Comparison of ENCODE assay signal across 12 cellular contexts in the genomic region with DNA sequence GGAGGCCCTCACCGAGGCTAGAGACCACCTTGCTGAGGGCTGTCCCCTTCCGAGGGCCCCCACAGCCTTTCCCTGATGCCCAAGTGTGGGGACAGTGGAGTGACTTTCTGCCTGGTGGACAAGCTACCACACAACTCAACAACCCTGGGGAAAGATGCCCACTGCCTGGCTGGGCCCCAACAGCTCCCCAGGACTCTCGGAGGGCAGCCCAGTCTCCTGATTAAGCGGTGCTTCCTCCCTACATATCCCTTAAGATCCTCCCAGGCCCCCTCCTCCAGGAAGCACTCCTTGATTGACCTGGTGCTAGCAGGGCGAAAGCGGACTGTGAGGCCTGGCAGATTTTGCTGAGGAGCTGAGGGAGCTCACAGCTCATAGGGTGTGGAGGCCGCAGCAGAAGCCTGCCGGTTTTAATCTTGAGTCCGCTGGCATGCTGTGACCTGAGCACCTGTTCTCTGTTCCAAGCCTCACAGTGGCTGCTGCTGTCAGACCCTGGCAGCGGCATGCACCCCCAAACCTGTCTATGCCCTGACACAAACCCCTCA. TPM values are rescaled to one million over a fixed set of nuclear protein-coding genes. Genes with fewer than 3 reads are reported as not detected.
A peak's percentile ranks its signal among the peaks of the same experiment; 100 is the strongest.
DNase-seq lines count a peak whose midpoint lies in the region; ATAC-seq and TF ChIP-seq lines count a peak whose summit lies in the region.
"Had no signal": no experiment of that assay in that cellular context is flagged by ENCODE, and none has a peak within 500 bp of the region (broad histone marks: within the 10 kb centered on the region; RNA-seq: fewer than 3 reads in every experiment).

No MANE protein-coding gene starts in this region.

- peaks cover 24% of the 10 kb centered on the region for H3K36me3 Mint-ChIP-seq in activated CD4-positive, alpha-beta T cell treated with anti-CD3 and anti-CD28 coated beads, Interleukin-2, amount 10 ng/mL, durations not matched to agents 24 days and 14 days (ENCODE audit: low read depth)
- peaks cover 3% of the 10 kb centered on the region; the same call in 1 of the 2 replicates for H3K36me3 Mint-ChIP-seq in WTC11

- ATAC-seq in psoas muscle (no peak), HG02840 (IDR thresholded peaks at IDR 0.05; ENCODE audit: low FRiP score, unreplicated experiment) (no peak), WTC11 (no peak)
- ATAC-seq: stimulated activated naive B cell treated with anti-CD40 and anti-IgM and Interleukin-4, amounts not matched to agents 10 μg/mL and 1 μg/mL and 100 μg/mL, for 72 hours had no signal

- H3K36me3 ChIP-seq in Karpas-422 (ENCODE audit: insufficient read depth, low read length) (peaks cover 12% of the 10 kb centered on the region), psoas muscle (ENCODE audit: insufficient read depth in 1 of 2, low read depth in 1 of 2) (peaks cover 0 to 46% of the 10 kb centered on the region in 2 donors)

- H3K4me3 ChIP-seq in Karpas-422 (ENCODE audit: low read length) (peak overlapping the region; percentile 84; the same call in 1 of the 2 replicates), coronary artery (peak overlapping the region; percentile 96), psoas muscle (no peak overlapping the region)

- no peaks in the 10 kb centered on the region for H3K9me3 Mint-ChIP-seq in activated CD4-positive, alpha-beta T cell treated with anti-CD3 and anti-CD28 coated beads, Interleukin-2, amount 10 ng/mL, durations not matched to agents 24 days and 14 days
- no peaks in the 10 kb centered on the region for H3K9me3 Mint-ChIP-seq in WTC11
- H3K9me3 Mint-ChIP-seq: stimulated activated naive B cell treated with anti-CD40 and anti-IgM and Interleukin-4, amounts not matched to agents 10 μg/mL and 1 μg/mL and 100 μg/mL, for 72 hours had no signal

- peak overlapping the region; percentile 90 for H3K27ac ChIP-seq in Karpas-422 (ENCODE audit: low read length)
- H3K27ac ChIP-seq in coronary artery, result peak overlapping the region; percentile 4 to 85
- H3K27ac ChIP-seq in psoas muscle, result no peak overlapping the region
- H3K27ac ChIP-seq: HL-60 had no signal

- H3K4me1 Mint-ChIP-seq in activated CD4-positive, alpha-beta T cell treated with anti-CD3 and anti-CD28 coated beads, Interleukin-2, amount 10 ng/mL, durations not matched to agents 24 days and 14 days, result peaks cover 19% of the 10 kb centered on the region
- H3K4me1 Mint-ChIP-seq in WTC11, result peaks cover 6% of the 10 kb centered on the region

- peak overlapping the region; percentile 39 for H3K4me3 Mint-ChIP-seq in activated CD4-positive, alpha-beta T cell treated with anti-CD3 and anti-CD28 coated beads, Interleukin-2, amount 10 ng/mL, durations not matched to agents 24 days and 14 days
- no peak overlapping the region for H3K4me3 Mint-ChIP-seq in WTC11

- intact Hi-C loops in activated CD4-positive, alpha-beta T cell treated with anti-CD3 and anti-CD28 coated beads, Interleukin-2, amount 10 ng/mL, durations not matched to agents 24 days and 14 days (cut with micrococcal nuclease), result loop anchor here (5.0 to 10.0 kb wide), 2 partner anchors 95 to 662 kb away; a partner anchor contains a TSS
- intact Hi-C loops in psoas muscle (cut with DNase I), result no loop called here

- H3K9me3 ChIP-seq in Karpas-422 (ENCODE audit: low read length), result no peaks in the 10 kb centered on the region
- H3K9me3 ChIP-seq in psoas muscle, result no peaks in the 10 kb centered on the region

- no peak for DNase-seq in activated CD4-positive, alpha-beta T cell treated with anti-CD3 and anti-CD28 coated beads, Interleukin-2, amount 10 ng/mL, durations not matched to agents 24 days and 14 days
- DNase-seq in activated CD4-positive, alpha-beta T cell treated with anti-CD3 and anti-CD28 coated beads, Interleukin-2, amount 50 U/mL, for 4 hours, result no peak
- no peak for DNase-seq in Karpas-422
- DNase-seq in coronary artery (ENCODE audit: low spot score), result no peak
- DNase-seq in psoas muscle, result peak; percentile 13 to 45
- DNase-seq in WTC11 (ENCODE audit: low spot score), result no peak
- DNase-seq in cerebellar nuclear complex (lab: John Stamatoyannopoulos, UW), result no peak
- DNase-seq: NCI-H510A; stimulated activated naive B cell treated with anti-CD40 and anti-IgM and Interleukin-4, amounts not matched to agents 10 μg/mL and 1 μg/mL and 100 μg/mL, for 72 hours had no signal

- CTCF ChIA-PET in WTC11 (lab: Charles Lee), result interaction anchor here (1.0 to 1.6 kb wide), 2 partner anchors 11 to 170 kb away, joined by 3 to 5 read pairs; no protein-coding TSS in a partner anchor

- peak overlapping the region; percentile 96 for H3K4me2 ChIP-seq in Karpas-422 (ENCODE audit: low read depth, low read length, poor library complexity, severe bottlenecking)

- H4K20me1 ChIP-seq in Karpas-422 (ENCODE audit: insufficient read depth, low read depth, low read length), result peaks cover 27% of the 10 kb centered on the region

- no peak overlapping the region for H3K27ac Mint-ChIP-seq in activated CD4-positive, alpha-beta T cell treated with anti-CD3 and anti-CD28 coated beads, Interleukin-2, amount 10 ng/mL, durations not matched to agents 24 days and 14 days
- no peak overlapping the region for H3K27ac Mint-ChIP-seq in WTC11
- H3K27ac Mint-ChIP-seq: stimulated activated naive B cell treated with anti-CD40 and anti-IgM and Interleukin-4, amounts not matched to agents 10 μg/mL and 1 μg/mL and 100 μg/mL, for 72 hours had no signal

- 0 out of 2 replicates have a peak overlapping the region, but pooled peaks have one; percentile 19 for H3K9ac ChIP-seq in Karpas-422 (ENCODE audit: low read length)

- POLR2A ChIA-PET in WTC11 (lab: Charles Lee), result no interaction called here

- no peak overlapping the region for H2AFZ ChIP-seq in Karpas-422 (ENCODE audit: low read length)

- TF ChIP-seq CTCF in coronary artery (IDR thresholded peaks at IDR 0.05), result no peak
- TF ChIP-seq CTCF in psoas muscle (IDR thresholded peaks at IDR 0.05), result no peak
- no peak for TF ChIP-seq CTCF in WTC11 (IDR thresholded peaks at IDR 0.05)

- H3K4me1 ChIP-seq in Karpas-422 (ENCODE audit: low read length) (peaks cover 56% of the 10 kb centered on the region), psoas muscle (peaks cover 8% of the 10 kb centered on the region)

- H3K27me3 ChIP-seq in Karpas-422 (ENCODE audit: low read length) (no peaks in the 10 kb centered on the region), psoas muscle (ENCODE audit: insufficient read depth in 3 of 3, low read length in 2 of 3) (no peaks in the 10 kb centered on the region)

- H3K79me2 ChIP-seq in Karpas-422 (ENCODE audit: low read length), result peaks cover 16% of the 10 kb centered on the region

- H3K9me2 ChIP-seq in Karpas-422 (replicated peaks; ENCODE audit: insufficient read depth, low read length), result no peaks in the 10 kb centered on the region

- H3K27me3 Mint-ChIP-seq in activated CD4-positive, alpha-beta T cell treated with anti-CD3 and anti-CD28 coated beads, Interleukin-2, amount 10 ng/mL, durations not matched to agents 24 days and 14 days, result no peaks in the 10 kb centered on the region
- H3K27me3 Mint-ChIP-seq in WTC11 (ENCODE audit: low read depth), result no peaks in the 10 kb centered on the region
- H3K27me3 Mint-ChIP-seq: stimulated activated naive B cell treated with anti-CD40 and anti-IgM and Interleukin-4, amounts not matched to agents 10 μg/mL and 1 μg/mL and 100 μg/mL, for 72 hours had no signal

- 84 to 92% (median 85%) methylated on average over 10 of the region's 10 CpGs for WGBS in psoas muscle, 3 donors

TF ChIP-seq in WTC11, 78 proteins besides CTCF, POLR2A, EP300 and RAD21 (continues in another document):
- TF ChIP-seq RELA (CRISPR knock-in tag; IDR thresholded peaks at IDR 0.05; ENCODE audit: borderline replicate concordance), result no peak
- TF ChIP-seq KAT7 (CRISPR knock-in tag; IDR thresholded peaks at IDR 0.05; ENCODE audit: borderline replicate concordance), result no peak
- TF ChIP-seq ZNF219 (CRISPR knock-in tag; IDR thresholded peaks at IDR 0.05; ENCODE audit: borderline replicate concordance), result no peak
- no peak for TF ChIP-seq NR2C2 (CRISPR knock-in tag; IDR thresholded peaks at IDR 0.05)
- TF ChIP-seq SOX15 (CRISPR knock-in tag; IDR thresholded peaks at IDR 0.05), result no peak
- TF ChIP-seq FOXP1 (CRISPR knock-in tag; IDR thresholded peaks at IDR 0.05; ENCODE audit: borderline replicate concordance), result no peak

RNA-seq across cellular contexts. Expression of a gene that starts 2.2 kb away (rescaled TPM):
- 68.6 and 69.6 TPM in 2 replicates for total RNA-seq in activated CD4-positive, alpha-beta T cell treated with anti-CD3 and anti-CD28 coated beads, Interleukin-2, amount 10 ng/mL, durations not matched to agents 24 days and 14 days
- total RNA-seq in Karpas-422 (2014; rRNA removed; shearing (Covaris generic); ENCODE audit: low replicate concordance), result 36.4 and 55.4 TPM in 2 replicates
- total RNA-seq in psoas muscle, result 10 to 100 TPM in 1 of 4 donors, 1 to 10 TPM in 3; 4.8 to 11.2 (median 6.4) TPM
- polyA plus RNA-seq in psoas muscle, result 10 to 100 TPM in 1 of 3 donors, 1 to 10 TPM in 2; 4.9 to 11.0 (median 5.7) TPM
- total RNA-seq in WTC11 (2021), result 61.6 to 63.7 TPM (median 61.9 TPM) in 3 replicates

RNA-seq across cellular contexts. Expression of a gene that starts 15.8 kb away (rescaled TPM):
- total RNA-seq in activated CD4-positive, alpha-beta T cell treated with anti-CD3 and anti-CD28 coated beads, Interleukin-2, amount 10 ng/mL, durations not matched to agents 24 days and 14 days, result not detected in 2 replicates
- not detected in 2 replicates for total RNA-seq in Karpas-422 (2014; rRNA removed; shearing (Covaris generic); ENCODE audit: low replicate concordance)
- total RNA-seq in psoas muscle (not detected), WTC11 (2021) (2.0 to 2.5 TPM (median 2.3 TPM) in 3 replicates)
- under 1 TPM in 1 of 3 donors, not detected in 2; 0.01 TPM for polyA plus RNA-seq in psoas muscle

RNA-seq across cellular contexts. Expression of a gene that starts 33.7 kb away (rescaled TPM):
- 0.30 and 0.36 TPM in 2 replicates for total RNA-seq in activated CD4-positive, alpha-beta T cell treated with anti-CD3 and anti-CD28 coated beads, Interleukin-2, amount 10 ng/mL, durations not matched to agents 24 days and 14 days
- 0.51 TPM in 1 of 2 replicates, not detected in the other for total RNA-seq in Karpas-422 (2014; rRNA removed; shearing (Covaris generic); ENCODE audit: low replicate concordance)
- total RNA-seq in psoas muscle, result 1 to 10 TPM in 3 of 4 donors, under 1 TPM in 1; 0.62 to 5.1 (median 2.5) TPM
- polyA plus RNA-seq in psoas muscle, result 1 to 10 TPM in 1 of 3 donors, under 1 TPM in 2; 0.43 to 1.0 (median 0.83) TPM
- 2.9 to 5.9 TPM (median 4.8 TPM) in 3 replicates for total RNA-seq in WTC11 (2021)
- total RNA-seq: G401 had no signal

RNA-seq across cellular contexts. Expression of a gene that starts 34.0 kb away (rescaled TPM):
- total RNA-seq in activated CD4-positive, alpha-beta T cell treated with anti-CD3 and anti-CD28 coated beads, Interleukin-2, amount 10 ng/mL, durations not matched to agents 24 days and 14 days, result 4.4 and 5.2 TPM in 2 replicates
- 2.8 and 7.8 TPM in 2 replicates for total RNA-seq in Karpas-422 (2014; rRNA removed; shearing (Covaris generic); ENCODE audit: low replicate concordance)
- total RNA-seq in psoas muscle (10 to 100 TPM in 2 of 4 donors, 1 to 10 TPM in 2; 6.7 to 11.2 (median 9.7) TPM), WTC11 (2021) (20.4 to 23.1 TPM (median 21.2 TPM) in 3 replicates)
- 1 to 10 TPM; 5.7 to 9.9 (median 7.2) TPM for polyA plus RNA-seq in psoas muscle

Comparison
In these comparisons a context has a peak if more than half of its experiments do, and no peak if none do; other contexts are left out.
1. DNase-seq: peak in psoas muscle (2 of 2); none in activated CD4-positive, alpha-beta T cell treated with anti-CD3 and anti-CD28 coated beads, Interleukin-2, amount 10 ng/mL, durations not matched to agents 24 days and 14 days (single experiment), activated CD4-positive, alpha-beta T cell treated with anti-CD3 and anti-CD28 coated beads, Interleukin-2, amount 50 U/mL, for 4 hours (0 of 2), Karpas-422 (single experiment), coronary artery (single experiment), WTC11 (single experiment) and cerebellar nuclear complex (0 of 2).